ENCODE assay signal across 9 cellular contexts in genomic region chr3:31536417-31536991, GRCh38. TPM values are rescaled to one million over a fixed set of nuclear protein-coding genes. Genes with fewer than 3 reads are reported as not detected.
A peak's percentile ranks its signal among the peaks of the same experiment; 100 is the strongest.
DNase-seq lines count a peak whose midpoint lies in the region; ATAC-seq and TF ChIP-seq lines count a peak whose summit lies in the region.
"Had no signal": no experiment of that assay in that cellular context is flagged by ENCODE, and none has a peak within 500 bp of the region (broad histone marks: within the 10 kb centered on the region; RNA-seq: fewer than 3 reads in every experiment).

No MANE protein-coding gene starts in this region.

- no peak for ATAC-seq in CD8-positive, alpha-beta T cell
- ATAC-seq in naive thymus-derived CD4-positive, alpha-beta T cell = no peak
- no peak for ATAC-seq in HG02852 (IDR thresholded peaks at IDR 0.05; ENCODE audit: unreplicated experiment)

- no peak overlapping the region for H3K9ac ChIP-seq in adipocyte (ENCODE audit: low read length)

- DNase-seq in CD8-positive, alpha-beta T cell = no peak
- DNase-seq in adipocyte (ENCODE audit: low read depth) = no peak
- DNase-seq in naive thymus-derived CD4-positive, alpha-beta T cell = peak in 2 of 9 donors; percentile 20 to 22
- DNase-seq in A172 (ENCODE audit: low spot score) = no peak
- DNase-seq in vagina (ENCODE audit: extremely low spot score in 2 of 2) = no peak
- DNase-seq in retina = no peak
- DNase-seq: kidney glomerular epithelial cell had no signal

- POLR2A ChIA-PET in CD8-positive, alpha-beta T cell (lab: Charles Lee) = interaction anchor here (0.7 to 1.2 kb wide), 4 partner anchors 10 to 570 kb away, joined by 3 to 6 read pairs (median 4); partner anchors contain the start of gene GPD1L
- POLR2A ChIA-PET in naive thymus-derived CD4-positive, alpha-beta T cell (lab: Charles Lee) = interaction anchor here (0.6 to 1.4 kb wide), 5 partner anchors 13 to 339 kb away, joined by 3 to 4 read pairs (median 3); no protein-coding TSS in a partner anchor

- H3K27me3 Mint-ChIP-seq in CD8-positive, alpha-beta T cell (ENCODE audit: low read depth) = no peaks in the 10 kb centered on the region
- H3K27me3 Mint-ChIP-seq in naive thymus-derived CD4-positive, alpha-beta T cell = no peaks in the 10 kb centered on the region

- no peaks in the 10 kb centered on the region for H3K36me3 ChIP-seq in CD8-positive, alpha-beta T cell (ENCODE audit: insufficient read depth, low read length)
- H3K36me3 ChIP-seq in KOPT-K1 (ENCODE audit: insufficient read depth, low read length) = peaks cover 50% of the 10 kb centered on the region
- no peaks in the 10 kb centered on the region for H3K36me3 ChIP-seq in adipocyte (ENCODE audit: control insufficient read depth, insufficient read depth, low read length, severe bottlenecking)
- H3K36me3 ChIP-seq in naive thymus-derived CD4-positive, alpha-beta T cell (ENCODE audit: control insufficient read depth in 2 of 3, insufficient read depth in 3 of 3, low read length in 3 of 3) = peaks cover 0 to 15% (median 0%) of the 10 kb centered on the region in 3 experiments
- no peaks in the 10 kb centered on the region for H3K36me3 ChIP-seq in vagina

- intact Hi-C loops in CD8-positive, alpha-beta T cell (cut with DNase I, micrococcal nuclease) = loop anchor here (2.0 to 10.0 kb wide), 6 partner anchors 14 to 1898 kb away; no protein-coding TSS in a partner anchor
- intact Hi-C loops in naive thymus-derived CD4-positive, alpha-beta T cell (cut with micrococcal nuclease) = loop anchor here (2.0 to 10.0 kb wide), 4 partner anchors 14 to 1182 kb away; no protein-coding TSS in a partner anchor
- intact Hi-C loops in vagina (cut with DNase I) = no loop called here

- H3K4me3 ChIP-seq in CD8-positive, alpha-beta T cell (ENCODE audit: low read depth, low read length) = peak overlapping the region; percentile 25
- H3K4me3 ChIP-seq in adipocyte (ENCODE audit: low read length) (peak overlapping the region; percentile 33), vagina (peak overlapping the region in 1 of 2 donors; percentile 7)
- H3K4me3 ChIP-seq in naive thymus-derived CD4-positive, alpha-beta T cell (ENCODE audit: low read length) = peak overlapping the region; percentile 34

- H3K4me3 Mint-ChIP-seq in CD8-positive, alpha-beta T cell = peak overlapping the region; percentile 99
- H3K4me3 Mint-ChIP-seq in naive thymus-derived CD4-positive, alpha-beta T cell = peak overlapping the region in 8 of 10 donors; percentile 85 to 100 (median 98)

- peaks cover 52% of the 10 kb centered on the region for H3K4me1 ChIP-seq in CD8-positive, alpha-beta T cell (ENCODE audit: insufficient read depth, low read length)
- H3K4me1 ChIP-seq in adipocyte (ENCODE audit: control insufficient read depth, insufficient read depth, low read length) (peaks cover 28% of the 10 kb centered on the region), vagina (peaks cover 60% of the 10 kb centered on the region)
- H3K4me1 ChIP-seq in naive thymus-derived CD4-positive, alpha-beta T cell (ENCODE audit: control insufficient read depth in 2 of 2, insufficient read depth in 2 of 2, low read length in 2 of 2) = peaks cover 36 to 40% of the 10 kb centered on the region in 2 donors

- no peaks in the 10 kb centered on the region for H3K27me3 ChIP-seq in CD8-positive, alpha-beta T cell (ENCODE audit: insufficient read depth, low read length)
- H3K27me3 ChIP-seq in adipocyte (replicated peaks; ENCODE audit: control insufficient read depth, insufficient read depth, low read length) (no peaks in the 10 kb centered on the region), vagina (no peaks in the 10 kb centered on the region)
- no peaks in the 10 kb centered on the region for H3K27me3 ChIP-seq in naive thymus-derived CD4-positive, alpha-beta T cell (ENCODE audit: control insufficient read depth in 2 of 2, insufficient read depth in 2 of 2, low read length in 2 of 2)

- H3K36me3 Mint-ChIP-seq in CD8-positive, alpha-beta T cell = peaks cover 20% of the 10 kb centered on the region
- peaks cover 0 to 21% (median 10%) of the 10 kb centered on the region in 5 donors for H3K36me3 Mint-ChIP-seq in naive thymus-derived CD4-positive, alpha-beta T cell

- H3K27ac Mint-ChIP-seq in CD8-positive, alpha-beta T cell = peak overlapping the region; percentile 73
- H3K27ac Mint-ChIP-seq in naive thymus-derived CD4-positive, alpha-beta T cell = peak overlapping the region; percentile 4 to 95 (median 79)

- no peak for TF ChIP-seq POLR2A in vagina (IDR thresholded peaks at IDR 0.05)

- CTCF ChIA-PET in CD8-positive, alpha-beta T cell (lab: Charles Lee) = interaction anchor here (0.6 kb wide), 1 partner anchor 104 kb away, joined by 3 read pairs; no protein-coding TSS in a partner anchor
- CTCF ChIA-PET in naive thymus-derived CD4-positive, alpha-beta T cell (lab: Charles Lee) = interaction anchor here (0.6 to 1.9 kb wide), 5 partner anchors 14 to 1355 kb away, joined by 3 to 8 read pairs (median 4); no protein-coding TSS in a partner anchor

- no peaks in the 10 kb centered on the region for H3K9me3 ChIP-seq in CD8-positive, alpha-beta T cell (ENCODE audit: low read length)
- no peaks in the 10 kb centered on the region for H3K9me3 ChIP-seq in KOPT-K1 (ENCODE audit: insufficient read depth, low read length, poor library complexity, severe bottlenecking)
- H3K9me3 ChIP-seq in adipocyte (ENCODE audit: control insufficient read depth, low read length) = no peaks in the 10 kb centered on the region
- no peaks in the 10 kb centered on the region for H3K9me3 ChIP-seq in naive thymus-derived CD4-positive, alpha-beta T cell (ENCODE audit: control insufficient read depth in 2 of 3, low read length in 3 of 3)
- H3K9me3 ChIP-seq in vagina = no peaks in the 10 kb centered on the region

- no peak overlapping the region for H3K27ac ChIP-seq in CD8-positive, alpha-beta T cell (ENCODE audit: low read depth, low read length)
- H3K27ac ChIP-seq in KOPT-K1 (ENCODE audit: low read depth, low read length, poor library complexity, severe bottlenecking) (peak overlapping the region; percentile 99), vagina (no peak overlapping the region)
- peak overlapping the region; percentile 58 for H3K27ac ChIP-seq in naive thymus-derived CD4-positive, alpha-beta T cell (ENCODE audit: low read depth, low read length)

- no peaks in the 10 kb centered on the region for H3K9me3 Mint-ChIP-seq in CD8-positive, alpha-beta T cell
- H3K9me3 Mint-ChIP-seq in naive thymus-derived CD4-positive, alpha-beta T cell = peaks cover 0 to 6% (median 0%) of the 10 kb centered on the region in 11 donors

- peaks cover 69% of the 10 kb centered on the region for H3K4me1 Mint-ChIP-seq in CD8-positive, alpha-beta T cell (ENCODE audit: low read depth)
- H3K4me1 Mint-ChIP-seq in naive thymus-derived CD4-positive, alpha-beta T cell = peaks cover 33 to 65% (median 57%) of the 10 kb centered on the region in 7 donors

- no peak for TF ChIP-seq CTCF in CD8-positive, alpha-beta T cell (IDR thresholded peaks at IDR 0.05)
- no peak for TF ChIP-seq CTCF in vagina (IDR thresholded peaks at IDR 0.05)

RNA-seq across cellular contexts. Expression of gene STT3B, which starts 3.8 kb away (rescaled TPM):
- total RNA-seq in CD8-positive, alpha-beta T cell = 10 to 100 TPM; 80.4 to 85.7 TPM
- total RNA-seq in naive thymus-derived CD4-positive, alpha-beta T cell = 100 to 1,000 TPM; 115 to 149 (median 131) TPM
- 100 to 1,000 TPM; 109 to 140 TPM for polyA plus RNA-seq in naive thymus-derived CD4-positive, alpha-beta T cell
- 189 and 202 TPM in 2 replicates for total RNA-seq in A172 (2014; rRNA removed; shearing (Covaris generic))
- total RNA-seq in vagina = 65.3 TPM

Comparison
In these comparisons a context has a peak if more than half of its experiments do, and no peak if none do; other contexts are left out.
1. H3K27ac ChIP-seq: peak in KOPT-K1 (single experiment) and naive thymus-derived CD4-positive, alpha-beta T cell (single experiment); none in CD8-positive, alpha-beta T cell (single experiment) and vagina (single experiment).